Comparison of ENCODE assay signal across 13 cellular contexts in genomic region chr10:47989542-47989950, GRCh38. TPM values are rescaled to one million over a fixed set of nuclear protein-coding genes. Genes with fewer than 3 reads are reported as not detected.
"Had no signal": no experiment of that assay in that cellular context is flagged by ENCODE, and none has a peak within 500 bp of the region (broad histone marks: within the 10 kb centered on the region; RNA-seq: fewer than 3 reads in every experiment).

No MANE protein-coding gene starts in this region.

RNA-seq across cellular contexts. Expression of gene FAM25C, which starts 10.0 kb away (rescaled TPM):
- total RNA-seq: activated CD4-positive, alpha-beta T cell treated with anti-CD3 and anti-CD28 coated beads, Interleukin-2, amount 10 ng/mL, durations not matched to agents 24 days and 14 days; activated CD8-positive, alpha-beta memory T cell treated with anti-CD3 and anti-CD28 coated beads for 36 hours; activated CD8-positive, alpha-beta T cell treated with anti-CD3 and anti-CD28 coated beads for 36 hours; activated naive CD8-positive, alpha-beta T cell treated with anti-CD3 and anti-CD28 coated beads for 36 hours; activated T-cell treated with anti-CD3 and anti-CD28 coated beads, Interleukin-2, amount 50 U/mL, for 72 hours; activated T-helper 17 cell treated with anti-CD3 and anti-CD28 coated beads, Interleukin-2, amount 50 U/mL, for 72 hours; ascending aorta; body of pancreas; bronchial epithelial cell; NCI-H460; SJSA1 had no signal
- polyA plus RNA-seq: adipose tissue, SK-N-SH had no signal
